Comparison of ENCODE assay signal across 22 cellular contexts in the genomic region with DNA sequence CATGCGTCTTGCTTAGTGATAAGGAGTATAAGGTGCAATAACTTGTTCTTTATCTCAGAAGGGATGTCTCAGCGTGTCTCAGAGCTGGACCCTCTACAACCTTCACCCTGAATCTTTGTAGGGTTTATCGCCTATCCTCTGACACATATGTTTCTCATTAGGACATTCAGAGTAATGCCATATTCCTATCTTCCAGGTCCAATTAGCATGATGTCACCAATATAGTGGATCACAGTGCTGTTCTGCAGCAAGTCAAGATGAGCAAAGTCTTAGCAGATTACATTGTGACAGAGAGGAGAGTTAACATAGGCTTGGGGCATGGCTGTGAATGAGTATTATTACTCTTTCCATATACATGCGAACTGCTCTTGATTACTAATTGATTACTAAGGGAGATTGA.
DNase-seq lines count a peak whose midpoint lies in the region; ATAC-seq and TF ChIP-seq lines count a peak whose summit lies in the region.
"Had no signal": no experiment of that assay in that cellular context is flagged by ENCODE, and none has a peak within 500 bp of the region (broad histone marks: within the 10 kb centered on the region; RNA-seq: fewer than 3 reads in every experiment).

No MANE protein-coding gene starts in this region.

- TF ChIP-seq CTCF in BE2C (IDR thresholded peaks at IDR 0.05; ENCODE audit: low read depth, low read length) (no peak), HEK293 (tag by site-specific recombination; IDR thresholded peaks at IDR 0.05) (no peak), MCF 10A (IDR thresholded peaks at IDR 0.05; ENCODE audit: unreplicated experiment) (no peak)

- no peak overlapping the region for H3K4me3 Mint-ChIP-seq in MCF 10A (ENCODE audit: unreplicated experiment)
- H3K4me3 Mint-ChIP-seq: CD4-positive, alpha-beta T cell; CD8-positive, alpha-beta memory T cell had no signal

- DNase-seq in BE2C (peak; percentile 35), SK-N-DZ (ENCODE audit: low spot score) (peak; percentile 64), globus pallidus (ENCODE audit: low spot score) (no peak), Right ventricle myocardium inferior (ENCODE audit: missing footprints) (no peak), MCF 10A (ENCODE audit: unreplicated experiment) (no peak)
- DNase-seq: 8988T; ACHN; CD4-positive, alpha-beta T cell; CD8-positive, alpha-beta memory T cell; COR-L47; DMS 273 treated with DMSO at 0.1 percent for 48 hours; DMS153; DMS53; DMS79; DND-41; EL; GDM1 had no signal

- CTCF ChIA-PET in HEK293 (lab: Yijun Ruan, JAX): interaction anchor here (1.2 kb wide), 2 partner anchors 9 to 29 kb away, joined by 3 to 6 read pairs; no protein-coding TSS in a partner anchor
- CTCF ChIA-PET in MCF 10A (lab: Yijun Ruan, JAX): interaction anchor here (0.6 kb wide), 1 partner anchor 577 kb away, joined by 3 read pairs; no protein-coding TSS in a partner anchor

- H3K4me3 ChIP-seq in BE2C (ENCODE audit: low read depth, low read length) (no peak overlapping the region), HEK293 (ENCODE audit: low read depth, low read length) (no peak overlapping the region)
- H3K4me3 ChIP-seq: BLaER1 treated with 17β-estradiol and CSF1 and Interleukin-3, amounts not matched to agents 10 nM and 100 nM had no signal

- H3K36me3 ChIP-seq in BE2C: no peaks in the 10 kb centered on the region
- no peaks in the 10 kb centered on the region for H3K36me3 ChIP-seq in HEK293 (ENCODE audit: control insufficient read depth in 2 of 2, insufficient read depth in 1 of 2, low read length in 2 of 2)
- H3K36me3 ChIP-seq: BLaER1 treated with 17β-estradiol and CSF1 and Interleukin-3, amounts not matched to agents 10 nM and 100 nM had no signal

- ATAC-seq in SK-N-SH treated with all-trans-retinoic acid at 6 μM for 48 hours (no peak), Right ventricle myocardium inferior (no peak), GM21367 (IDR thresholded peaks at IDR 0.05; ENCODE audit: unreplicated experiment) (no peak)

- peaks cover 6% of the 10 kb centered on the region for H3K4me1 Mint-ChIP-seq in MCF 10A (ENCODE audit: insufficient read depth, unreplicated experiment)
- H3K4me1 Mint-ChIP-seq: CD8-positive, alpha-beta memory T cell had no signal

- peaks cover 30% of the 10 kb centered on the region for H3K4me1 ChIP-seq in BE2C
- H3K4me1 ChIP-seq in HEK293 (ENCODE audit: control insufficient read depth, insufficient read depth, low read length): no peaks in the 10 kb centered on the region

- no peaks in the 10 kb centered on the region for H3K9me3 Mint-ChIP-seq in MCF 10A (ENCODE audit: unreplicated experiment)
- H3K9me3 Mint-ChIP-seq: CD4-positive, alpha-beta T cell; CD8-positive, alpha-beta memory T cell had no signal

- no peaks in the 10 kb centered on the region for H3K27me3 ChIP-seq in BE2C
- H3K27me3 ChIP-seq: BLaER1 treated with 17β-estradiol and CSF1 and Interleukin-3, amounts not matched to agents 10 nM and 100 nM had no signal

- H3K27ac Mint-ChIP-seq in MCF 10A (ENCODE audit: low read depth, unreplicated experiment): no peak overlapping the region
- H3K27ac Mint-ChIP-seq: CD4-positive, alpha-beta T cell; CD8-positive, alpha-beta memory T cell had no signal

- intact Hi-C loops in Right ventricle myocardium inferior (cut with DNase I): no loop called here
- intact Hi-C loops in MCF 10A (cut with micrococcal nuclease): no loop called here

- H3K27me3 Mint-ChIP-seq in MCF 10A (ENCODE audit: insufficient read depth, unreplicated experiment): no peaks in the 10 kb centered on the region

- POLR2A ChIA-PET in HEK293 (lab: Yijun Ruan, JAX) (no interaction called here), MCF 10A (lab: Yijun Ruan, JAX) (no interaction called here)

- no peaks in the 10 kb centered on the region for H3K9me3 ChIP-seq in BE2C
- H3K9me3 ChIP-seq in HEK293 (ENCODE audit: control insufficient read depth, insufficient read depth, low read depth, low read length): no peaks in the 10 kb centered on the region

- BruUV-seq in MCF 10A (replicated peaks; lab: Mats Ljungman, UMichigan): no TSS peak

- no peaks in the 10 kb centered on the region for H3K36me3 Mint-ChIP-seq in MCF 10A (ENCODE audit: insufficient read depth, unreplicated experiment)

- H3K27ac ChIP-seq in HEK293 (ENCODE audit: extremely low read depth, low read depth, low read length): no peak overlapping the region
- H3K27ac ChIP-seq: BLaER1 treated with 17β-estradiol and CSF1 and Interleukin-3, amounts not matched to agents 10 nM and 100 nM; C4-2B had no signal

TF ChIP-seq in HEK293, 187 proteins besides CTCF, POLR2A, EP300 and RAD21:
- TF ChIP-seq, protein P1, sequence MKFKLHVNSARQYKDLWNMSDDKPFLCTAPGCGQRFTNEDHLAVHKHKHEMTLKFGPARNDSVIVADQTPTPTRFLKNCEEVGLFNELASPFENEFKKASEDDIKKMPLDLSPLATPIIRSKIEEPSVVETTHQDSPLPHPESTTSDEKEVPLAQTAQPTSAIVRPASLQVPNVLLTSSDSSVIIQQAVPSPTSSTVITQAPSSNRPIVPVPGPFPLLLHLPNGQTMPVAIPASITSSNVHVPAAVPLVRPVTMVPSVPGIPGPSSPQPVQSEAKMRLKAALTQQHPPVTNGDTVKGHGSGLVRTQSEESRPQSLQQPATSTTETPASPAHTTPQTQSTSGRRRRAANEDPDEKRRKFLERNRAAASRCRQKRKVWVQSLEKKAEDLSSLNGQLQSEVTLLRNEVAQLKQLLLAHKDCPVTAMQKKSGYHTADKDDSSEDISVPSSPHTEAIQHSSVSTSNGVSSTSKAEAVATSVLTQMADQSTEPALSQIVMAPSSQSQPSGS (tag by site-specific recombination; IDR thresholded peaks at IDR 0.05; ENCODE audit: low read depth): 0 out of 2 replicates have a peak, but pooled peaks have one; percentile 20
- TF ChIP-seq ZNF600 (tag by site-specific recombination; IDR thresholded peaks at IDR 0.05): no peak

TF ChIP-seq in SK-N-SH treated with all-trans-retinoic acid at 6 μM for 48 hours, 23 proteins besides CTCF, POLR2A, EP300 and RAD21:
- TF ChIP-seq TCF4 (CRISPR knock-in tag; IDR thresholded peaks at IDR 0.05; ENCODE audit: borderline replicate concordance): peak; percentile 67
- TF ChIP-seq ZNF70 (CRISPR knock-in tag; IDR thresholded peaks at IDR 0.05): no peak

Comparison
In these comparisons a context has a peak if more than half of its experiments do, and no peak if none do; other contexts are left out.
1. DNase-seq: peak in BE2C (single experiment) and SK-N-DZ (single experiment); none in globus pallidus (single experiment), Right ventricle myocardium inferior (single experiment) and MCF 10A (single experiment).